Comparison of ENCODE assay signal across 1 cellular context in the genomic region with DNA sequence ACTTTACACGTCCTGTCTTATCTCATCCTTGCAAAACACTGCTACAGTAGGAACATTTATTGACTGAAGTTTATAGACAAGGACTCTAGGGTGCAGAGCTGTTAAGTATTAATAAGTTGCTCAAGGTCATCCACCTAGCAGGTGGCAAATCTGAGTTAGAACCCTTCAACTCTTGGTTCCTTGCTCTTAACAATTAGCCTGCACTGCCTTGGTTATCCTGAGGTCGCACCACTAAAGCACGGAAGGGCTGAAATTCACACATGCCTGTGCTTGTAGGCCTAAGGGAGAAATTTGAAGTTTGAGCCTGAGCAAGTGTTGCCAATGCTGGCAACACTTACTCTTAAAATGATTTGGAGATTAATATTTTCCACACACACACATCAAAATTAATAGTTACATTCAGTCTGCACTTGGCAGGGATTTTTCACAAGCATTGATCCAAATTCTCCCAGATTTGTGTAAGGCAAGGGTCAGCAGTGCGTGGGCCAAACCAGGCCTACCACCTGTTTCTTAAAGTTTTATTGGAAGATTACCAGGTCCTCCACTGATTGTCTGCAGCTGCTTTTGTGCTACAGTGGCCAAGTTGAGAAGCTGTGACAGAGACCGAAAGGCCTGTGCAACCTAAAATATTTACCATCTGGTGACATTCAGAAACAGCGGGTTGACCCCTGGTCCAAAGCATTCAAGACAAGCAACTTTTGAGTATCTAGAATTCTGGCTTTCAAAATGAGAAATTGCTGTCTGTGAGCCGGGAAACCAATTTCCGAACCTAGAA.
TF ChIP-seq lines count a peak whose summit lies in the region.

No MANE protein-coding gene starts in this region.

TF ChIP-seq in GM23338, 12 proteins besides CTCF, POLR2A, EP300 and RAD21:
- TF ChIP-seq, protein P1, sequence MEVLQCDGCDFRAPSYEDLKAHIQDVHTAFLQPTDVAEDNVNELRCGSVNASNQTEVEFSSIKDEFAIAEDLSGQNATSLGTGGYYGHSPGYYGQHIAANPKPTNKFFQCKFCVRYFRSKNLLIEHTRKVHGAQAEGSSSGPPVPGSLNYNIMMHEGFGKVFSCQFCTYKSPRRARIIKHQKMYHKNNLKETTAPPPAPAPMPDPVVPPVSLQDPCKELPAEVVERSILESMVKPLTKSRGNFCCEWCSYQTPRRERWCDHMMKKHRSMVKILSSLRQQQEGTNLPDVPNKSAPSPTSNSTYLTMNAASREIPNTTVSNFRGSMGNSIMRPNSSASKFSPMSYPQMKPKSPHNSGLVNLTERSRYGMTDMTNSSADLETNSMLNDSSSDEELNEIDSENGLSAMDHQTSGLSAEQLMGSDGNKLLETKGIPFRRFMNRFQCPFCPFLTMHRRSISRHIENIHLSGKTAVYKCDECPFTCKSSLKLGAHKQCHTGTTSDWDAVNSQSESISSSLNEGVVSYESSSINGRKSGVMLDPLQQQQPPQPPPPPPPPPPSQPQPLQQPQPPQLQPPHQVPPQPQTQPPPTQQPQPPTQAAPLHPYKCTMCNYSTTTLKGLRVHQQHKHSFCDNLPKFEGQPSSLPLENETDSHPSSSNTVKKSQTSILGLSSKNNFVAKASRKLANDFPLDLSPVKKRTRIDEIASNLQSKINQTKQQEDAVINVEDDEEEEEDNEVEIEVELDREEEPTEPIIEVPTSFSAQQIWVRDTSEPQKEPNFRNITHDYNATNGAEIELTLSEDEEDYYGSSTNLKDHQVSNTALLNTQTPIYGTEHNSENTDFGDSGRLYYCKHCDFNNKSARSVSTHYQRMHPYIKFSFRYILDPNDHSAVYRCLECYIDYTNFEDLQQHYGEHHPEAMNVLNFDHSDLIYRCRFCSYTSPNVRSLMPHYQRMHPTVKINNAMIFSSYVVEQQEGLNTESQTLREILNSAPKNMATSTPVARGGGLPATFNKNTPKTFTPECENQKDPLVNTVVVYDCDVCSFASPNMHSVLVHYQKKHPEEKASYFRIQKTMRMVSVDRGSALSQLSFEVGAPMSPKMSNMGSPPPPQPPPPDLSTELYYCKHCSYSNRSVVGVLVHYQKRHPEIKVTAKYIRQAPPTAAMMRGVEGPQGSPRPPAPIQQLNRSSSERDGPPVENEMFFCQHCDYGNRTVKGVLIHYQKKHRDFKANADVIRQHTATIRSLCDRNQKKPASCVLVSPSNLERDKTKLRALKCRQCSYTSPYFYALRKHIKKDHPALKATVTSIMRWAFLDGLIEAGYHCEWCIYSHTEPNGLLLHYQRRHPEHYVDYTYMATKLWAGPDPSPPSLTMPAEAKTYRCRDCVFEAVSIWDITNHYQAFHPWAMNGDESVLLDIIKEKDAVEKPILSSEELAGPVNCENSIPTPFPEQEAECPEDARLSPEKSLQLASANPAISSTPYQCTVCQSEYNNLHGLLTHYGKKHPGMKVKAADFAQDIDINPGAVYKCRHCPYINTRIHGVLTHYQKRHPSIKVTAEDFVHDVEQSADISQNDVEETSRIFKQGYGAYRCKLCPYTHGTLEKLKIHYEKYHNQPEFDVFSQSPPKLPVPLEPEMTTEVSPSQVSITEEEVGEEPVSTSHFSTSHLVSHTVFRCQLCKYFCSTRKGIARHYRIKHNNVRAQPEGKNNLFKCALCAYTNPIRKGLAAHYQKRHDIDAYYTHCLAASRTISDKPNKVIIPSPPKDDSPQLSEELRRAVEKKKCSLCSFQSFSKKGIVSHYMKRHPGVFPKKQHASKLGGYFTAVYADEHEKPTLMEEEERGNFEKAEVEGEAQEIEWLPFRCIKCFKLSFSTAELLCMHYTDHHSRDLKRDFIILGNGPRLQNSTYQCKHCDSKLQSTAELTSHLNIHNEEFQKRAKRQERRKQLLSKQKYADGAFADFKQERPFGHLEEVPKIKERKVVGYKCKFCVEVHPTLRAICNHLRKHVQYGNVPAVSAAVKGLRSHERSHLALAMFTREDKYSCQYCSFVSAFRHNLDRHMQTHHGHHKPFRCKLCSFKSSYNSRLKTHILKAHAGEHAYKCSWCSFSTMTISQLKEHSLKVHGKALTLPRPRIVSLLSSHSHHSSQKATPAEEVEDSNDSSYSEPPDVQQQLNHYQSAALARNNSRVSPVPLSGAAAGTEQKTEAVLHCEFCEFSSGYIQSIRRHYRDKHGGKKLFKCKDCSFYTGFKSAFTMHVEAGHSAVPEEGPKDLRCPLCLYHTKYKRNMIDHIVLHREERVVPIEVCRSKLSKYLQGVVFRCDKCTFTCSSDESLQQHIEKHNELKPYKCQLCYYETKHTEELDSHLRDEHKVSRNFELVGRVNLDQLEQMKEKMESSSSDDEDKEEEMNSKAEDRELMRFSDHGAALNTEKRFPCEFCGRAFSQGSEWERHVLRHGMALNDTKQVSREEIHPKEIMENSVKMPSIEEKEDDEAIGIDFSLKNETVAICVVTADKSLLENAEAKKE (CRISPR knock-in tag; IDR thresholded peaks at IDR 0.05): no peak
- no peak for TF ChIP-seq JUNB (IDR thresholded peaks at IDR 0.05; ENCODE audit: unreplicated experiment)
- no peak for TF ChIP-seq ZNF331 (CRISPR knock-in tag; IDR thresholded peaks at IDR 0.05; ENCODE audit: low read depth)
- no peak for TF ChIP-seq EZH2 (IDR thresholded peaks at IDR 0.05; ENCODE audit: low read depth, unreplicated experiment)
- TF ChIP-seq, protein P2, sequence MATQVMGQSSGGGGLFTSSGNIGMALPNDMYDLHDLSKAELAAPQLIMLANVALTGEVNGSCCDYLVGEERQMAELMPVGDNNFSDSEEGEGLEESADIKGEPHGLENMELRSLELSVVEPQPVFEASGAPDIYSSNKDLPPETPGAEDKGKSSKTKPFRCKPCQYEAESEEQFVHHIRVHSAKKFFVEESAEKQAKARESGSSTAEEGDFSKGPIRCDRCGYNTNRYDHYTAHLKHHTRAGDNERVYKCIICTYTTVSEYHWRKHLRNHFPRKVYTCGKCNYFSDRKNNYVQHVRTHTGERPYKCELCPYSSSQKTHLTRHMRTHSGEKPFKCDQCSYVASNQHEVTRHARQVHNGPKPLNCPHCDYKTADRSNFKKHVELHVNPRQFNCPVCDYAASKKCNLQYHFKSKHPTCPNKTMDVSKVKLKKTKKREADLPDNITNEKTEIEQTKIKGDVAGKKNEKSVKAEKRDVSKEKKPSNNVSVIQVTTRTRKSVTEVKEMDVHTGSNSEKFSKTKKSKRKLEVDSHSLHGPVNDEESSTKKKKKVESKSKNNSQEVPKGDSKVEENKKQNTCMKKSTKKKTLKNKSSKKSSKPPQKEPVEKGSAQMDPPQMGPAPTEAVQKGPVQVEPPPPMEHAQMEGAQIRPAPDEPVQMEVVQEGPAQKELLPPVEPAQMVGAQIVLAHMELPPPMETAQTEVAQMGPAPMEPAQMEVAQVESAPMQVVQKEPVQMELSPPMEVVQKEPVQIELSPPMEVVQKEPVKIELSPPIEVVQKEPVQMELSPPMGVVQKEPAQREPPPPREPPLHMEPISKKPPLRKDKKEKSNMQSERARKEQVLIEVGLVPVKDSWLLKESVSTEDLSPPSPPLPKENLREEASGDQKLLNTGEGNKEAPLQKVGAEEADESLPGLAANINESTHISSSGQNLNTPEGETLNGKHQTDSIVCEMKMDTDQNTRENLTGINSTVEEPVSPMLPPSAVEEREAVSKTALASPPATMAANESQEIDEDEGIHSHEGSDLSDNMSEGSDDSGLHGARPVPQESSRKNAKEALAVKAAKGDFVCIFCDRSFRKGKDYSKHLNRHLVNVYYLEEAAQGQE (IDR thresholded peaks at IDR 0.05; ENCODE audit: unreplicated experiment): no peak
- no peak for TF ChIP-seq NANOG (IDR thresholded peaks at IDR 0.05; ENCODE audit: borderline replicate concordance)
- TF ChIP-seq CREB1 (CRISPR knock-in tag; IDR thresholded peaks at IDR 0.05; ENCODE audit: low read depth): no peak
- TF ChIP-seq ZNF114 (CRISPR knock-in tag; IDR thresholded peaks at IDR 0.05): no peak
- TF ChIP-seq EZH2phosphoT487 (IDR thresholded peaks at IDR 0.05; ENCODE audit: unreplicated experiment): no peak
- TF ChIP-seq, protein P3, sequence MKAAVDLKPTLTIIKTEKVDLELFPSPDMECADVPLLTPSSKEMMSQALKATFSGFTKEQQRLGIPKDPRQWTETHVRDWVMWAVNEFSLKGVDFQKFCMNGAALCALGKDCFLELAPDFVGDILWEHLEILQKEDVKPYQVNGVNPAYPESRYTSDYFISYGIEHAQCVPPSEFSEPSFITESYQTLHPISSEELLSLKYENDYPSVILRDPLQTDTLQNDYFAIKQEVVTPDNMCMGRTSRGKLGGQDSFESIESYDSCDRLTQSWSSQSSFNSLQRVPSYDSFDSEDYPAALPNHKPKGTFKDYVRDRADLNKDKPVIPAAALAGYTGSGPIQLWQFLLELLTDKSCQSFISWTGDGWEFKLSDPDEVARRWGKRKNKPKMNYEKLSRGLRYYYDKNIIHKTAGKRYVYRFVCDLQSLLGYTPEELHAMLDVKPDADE (IDR thresholded peaks at IDR 0.05): no peak
- TF ChIP-seq POLR2AphosphoS5 (IDR thresholded peaks at IDR 0.05; ENCODE audit: low read depth): no peak
- no peak for TF ChIP-seq STAT1 (IDR thresholded peaks at IDR 0.05; ENCODE audit: unreplicated experiment)
